Comparison of ENCODE assay signal across 1 cellular context in the genomic region with DNA sequence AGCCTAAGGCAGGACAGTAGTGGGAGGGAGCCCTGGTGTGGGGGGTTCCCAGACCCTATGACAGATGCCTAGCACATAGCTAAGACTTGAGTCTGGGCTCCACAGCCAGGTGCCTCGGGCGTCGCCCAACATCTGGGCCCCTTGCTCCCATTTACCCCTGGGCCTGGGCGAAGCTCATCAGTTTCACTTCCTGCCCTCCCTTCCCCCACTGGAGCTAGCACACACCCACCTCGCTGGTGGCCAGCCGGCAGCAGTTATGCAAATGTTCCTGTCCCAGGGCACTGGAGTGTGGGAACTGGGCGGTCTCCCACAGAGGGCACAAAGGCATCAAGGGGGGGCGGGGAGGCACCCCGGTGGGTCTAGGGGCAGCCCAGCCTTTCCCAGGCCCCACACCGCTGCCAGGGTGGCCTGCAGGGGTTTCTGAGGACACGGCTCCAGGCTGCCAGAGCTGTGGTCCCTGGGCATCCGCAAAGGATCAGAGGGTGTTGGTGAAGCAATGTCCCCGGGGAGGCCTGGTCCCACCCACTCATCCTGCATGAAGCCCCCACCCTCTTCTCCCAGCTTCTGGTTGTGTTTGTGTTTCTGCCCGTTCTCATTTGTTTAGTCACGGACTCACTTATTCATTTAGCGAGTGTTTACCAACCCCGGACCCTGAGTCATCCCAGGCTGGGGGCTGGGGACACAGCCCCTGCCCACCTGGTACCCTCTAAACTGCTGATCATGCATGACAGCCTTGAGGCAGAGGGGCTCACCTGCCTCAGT.
TF ChIP-seq lines count a peak whose summit lies in the region.

No MANE protein-coding gene starts in this region.

TF ChIP-seq in IMR-90, 13 proteins besides CTCF, POLR2A, EP300 and RAD21 (continued from another document):
- TF ChIP-seq, protein P1, sequence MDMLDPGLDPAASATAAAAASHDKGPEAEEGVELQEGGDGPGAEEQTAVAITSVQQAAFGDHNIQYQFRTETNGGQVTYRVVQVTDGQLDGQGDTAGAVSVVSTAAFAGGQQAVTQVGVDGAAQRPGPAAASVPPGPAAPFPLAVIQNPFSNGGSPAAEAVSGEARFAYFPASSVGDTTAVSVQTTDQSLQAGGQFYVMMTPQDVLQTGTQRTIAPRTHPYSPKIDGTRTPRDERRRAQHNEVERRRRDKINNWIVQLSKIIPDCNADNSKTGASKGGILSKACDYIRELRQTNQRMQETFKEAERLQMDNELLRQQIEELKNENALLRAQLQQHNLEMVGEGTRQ (IDR thresholded peaks at IDR 0.05; ENCODE audit: low read depth, low read length), result no peak; the same call in 1 of the 2 replicates
- TF ChIP-seq SMC3 (IDR thresholded peaks at IDR 0.05; ENCODE audit: low read depth, low read length) (no peak), RFX5 (IDR thresholded peaks at IDR 0.05; ENCODE audit: low read depth, low read length) (no peak)
TF ChIP-seq in IMR-90: peak in this region for 6.
